ENCODE assay signal across 23 cellular contexts in the genomic region with DNA sequence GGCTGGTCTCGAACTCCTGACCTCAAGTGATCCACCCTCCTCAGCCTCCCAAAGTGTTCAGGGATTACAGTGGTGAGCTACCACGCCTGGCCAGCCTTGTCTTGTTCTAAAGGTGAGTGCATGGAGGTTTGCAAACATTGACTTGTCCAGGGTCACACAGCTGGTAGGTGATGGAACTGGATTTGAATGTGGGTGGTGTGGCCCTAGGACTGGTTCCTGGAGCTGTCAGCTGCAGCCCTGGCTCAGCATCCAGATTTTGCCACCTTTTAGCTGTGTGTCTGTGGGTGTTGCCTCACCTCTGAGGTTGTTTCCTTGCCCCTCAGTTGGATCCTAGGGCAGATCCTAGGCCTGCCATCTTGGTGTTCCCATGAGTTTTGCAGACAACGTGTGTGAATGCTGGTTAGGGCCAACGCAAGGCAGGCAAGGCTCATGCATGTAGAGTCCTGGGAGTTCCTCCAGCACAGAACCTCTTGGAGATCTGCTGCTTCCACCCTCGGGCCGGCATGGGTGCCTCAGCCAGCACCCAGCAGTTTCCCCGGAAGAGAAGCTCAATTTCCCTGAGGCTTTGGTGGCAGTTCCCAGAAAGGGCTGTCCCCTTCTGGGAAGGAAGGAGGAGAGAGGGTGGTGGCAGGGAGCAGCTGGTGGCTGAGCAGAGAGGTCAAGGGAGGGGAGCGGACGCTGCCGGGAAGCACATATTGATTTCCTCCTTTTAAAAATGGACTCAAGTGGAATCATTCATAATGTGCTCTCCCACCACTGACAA.
DNase-seq lines count a peak whose midpoint lies in the region; ATAC-seq and TF ChIP-seq lines count a peak whose summit lies in the region.
"Had no signal": no experiment of that assay in that cellular context is flagged by ENCODE, and none has a peak within 500 bp of the region (broad histone marks: within the 10 kb centered on the region; RNA-seq: fewer than 3 reads in every experiment).

No MANE protein-coding gene starts in this region.

- no peak overlapping the region for H2BK20ac ChIP-seq in H9 (ENCODE audit: low read depth, low read length, poor library complexity, severe bottlenecking)

- no peak overlapping the region for H3K4me3 Mint-ChIP-seq in H9
- H3K4me3 Mint-ChIP-seq: activated naive CD8-positive, alpha-beta T cell treated with anti-CD3 and anti-CD28 coated beads, Interleukin-2, amount 50 U/mL, for 24 hours had no signal

- no peak for ATAC-seq in left lobe of liver
- ATAC-seq: activated naive CD8-positive, alpha-beta T cell treated with anti-CD3 and anti-CD28 coated beads, Interleukin-2, amount 50 U/mL, for 24 hours had no signal

- no peak for TF ChIP-seq POLR2A in spleen (IDR thresholded peaks at IDR 0.05)

- no peak overlapping the region for H2BK15ac ChIP-seq in H9 (ENCODE audit: low read depth, low read length)

- H3K79me2 ChIP-seq in H9 (ENCODE audit: insufficient read depth, low read length): no peaks in the 10 kb centered on the region

- H3K4me3 ChIP-seq in spleen: no peak overlapping the region
- H3K4me3 ChIP-seq: ovary, PC-9, SK-N-MC, testis had no signal

- H3K27ac ChIP-seq in H9 (ENCODE audit: insufficient read length, low read depth, low read length): no peak overlapping the region
- peak overlapping the region in 7 of 8 donors; percentile 32 to 76 (median 69) for H3K27ac ChIP-seq in spleen
- H3K27ac ChIP-seq: ovary, PC-9, SK-N-MC, testis had no signal

- peak; percentile 15 for DNase-seq in H9
- peak; percentile 38 for DNase-seq in activated CD8-positive, alpha-beta memory T cell treated with anti-CD3 and anti-CD28 coated beads for 24 hours
- DNase-seq in left lobe of liver (ENCODE audit: low spot score): peak; percentile 33
- DNase-seq in spleen: peak; percentile 73
- no peak for DNase-seq in NCI-H524 treated with DMSO at 0.1 percent for 48 hours (lab: John Stamatoyannopoulos, UW)
- DNase-seq in GM19240 (ENCODE audit: insufficient read length, low spot score): no peak
- no peak for DNase-seq in Kasumi-1 (lab: John Stamatoyannopoulos, UW)
- no peak for DNase-seq in medulla oblongata (ENCODE audit: extremely low spot score)
- DNase-seq: activated CD4-positive, alpha-beta T cell treated with anti-CD3 and anti-CD28 coated beads for 4 hours; activated naive CD8-positive, alpha-beta T cell treated with anti-CD3 and anti-CD28 coated beads, Interleukin-2, amount 50 U/mL, for 24 hours; AML-193; effector CD4-positive, alpha-beta T cell; hippocampal formation; KG1; kidney; NCI-H1105; NCI-H2107; NCI-H748 treated with DMSO at 0.1 percent for 48 hours; PC-9; stimulated activated CD4-positive, alpha-beta T cell treated with anti-CD3 and anti-CD28 coated beads, Interleukin-4, amount 100 ng/mL, for 24 hours had no signal

- TF ChIP-seq CTCF in H9 (conservative IDR thresholded peaks at IDR 0.05) (no peak), spleen (IDR thresholded peaks at IDR 0.05 in 8 of 11, conservative IDR thresholded peaks at IDR 0.05 in 3 of 11) (no peak)

- H2BK5ac ChIP-seq in H9 (ENCODE audit: insufficient read length, low read length): no peak overlapping the region

- H3K4me2 ChIP-seq in H9 (ENCODE audit: insufficient read depth, insufficient read length, low read length): no peak overlapping the region
- H3K4me2 ChIP-seq: PC-9 had no signal

- peak overlapping the region in 1 of 3 experiments; percentile 82; a peak in 2 of 7 replicates for H3K27ac Mint-ChIP-seq in H9
- H3K27ac Mint-ChIP-seq: activated naive CD8-positive, alpha-beta T cell treated with anti-CD3 and anti-CD28 coated beads, Interleukin-2, amount 50 U/mL, for 24 hours had no signal

- H3K9me3 Mint-ChIP-seq in H9: no peaks in the 10 kb centered on the region
- H3K9me3 Mint-ChIP-seq: activated naive CD8-positive, alpha-beta T cell treated with anti-CD3 and anti-CD28 coated beads, Interleukin-2, amount 50 U/mL, for 24 hours had no signal

- H3K4me1 Mint-ChIP-seq in H9: peaks cover 23 to 24% of the 10 kb centered on the region in 2 experiments

- H4K20me1 ChIP-seq in H9 (ENCODE audit: control insufficient read depth, insufficient read depth, insufficient read length): no peaks in the 10 kb centered on the region

- no peak overlapping the region for H2AFZ ChIP-seq in H9 (ENCODE audit: low read length)
- H2AFZ ChIP-seq: PC-9 had no signal

- H3K56ac ChIP-seq in H9 (ENCODE audit: insufficient read length, low read depth, low read length): no peak overlapping the region

- no peak overlapping the region for H4K91ac ChIP-seq in H9 (ENCODE audit: insufficient read length, low read depth, low read length)

- peaks cover 3% of the 10 kb centered on the region; the same call in 1 of the 2 replicates for H3K4me1 ChIP-seq in H9 (ENCODE audit: insufficient read depth, low read length)
- peaks cover 21 to 84% (median 53%) of the 10 kb centered on the region in 6 donors for H3K4me1 ChIP-seq in spleen

- no peaks in the 10 kb centered on the region for H3K27me3 ChIP-seq in H9 (ENCODE audit: insufficient read depth, low read length)
- peaks cover 0 to 3% (median 0%) of the 10 kb centered on the region in 7 donors for H3K27me3 ChIP-seq in spleen (replicated peaks in 1 of 7)
- H3K27me3 ChIP-seq: ovary, testis had no signal

- H3K4ac ChIP-seq in H9 (ENCODE audit: low read depth, low read length): no peak overlapping the region

- H3K18ac ChIP-seq in H9 (ENCODE audit: insufficient read length, low read depth, low read length): no peak overlapping the region

- H3K23ac ChIP-seq in H9 (ENCODE audit: insufficient read length, low read depth, low read length): no peak overlapping the region

- H3K9me3 ChIP-seq in H9 (ENCODE audit: control insufficient read depth, low read depth, low read length): no peaks in the 10 kb centered on the region
- no peaks in the 10 kb centered on the region for H3K9me3 ChIP-seq in spleen
- H3K9me3 ChIP-seq: ovary, testis had no signal

- no CpG with 5 or more reads among the region's 10 CpGs for WGBS in H9 (ENCODE audit: extremely low coverage, insufficient read length, low lambda C conversion rate)
- 40 to 81% (median 71%) methylated on average over 7 to 10 of the region's 10 CpGs for WGBS in spleen, 5 donors

- no peak overlapping the region for H3T11ph ChIP-seq in H9 (ENCODE audit: low read length)

- H4K5ac ChIP-seq in H9 (ENCODE audit: insufficient read length, low read depth, low read length): no peak overlapping the region

- intact Hi-C loops in spleen (cut with DNase I; ENCODE audit: low total_unique reads): no loop called here

- no peak overlapping the region for H2BK120ac ChIP-seq in H9 (ENCODE audit: low read depth, low read length, poor library complexity, severe bottlenecking)

- H3K36me3 Mint-ChIP-seq in H9 (ENCODE audit: insufficient read depth in 1 of 3, low read depth in 3 of 3): no peaks in the 10 kb centered on the region

- H2AK5ac ChIP-seq in H9 (ENCODE audit: insufficient read length, low read length): no peak overlapping the region

- no peak overlapping the region for H4K8ac ChIP-seq in H9 (replicated peaks; ENCODE audit: insufficient read length, low read depth, low read length)

- no peaks in the 10 kb centered on the region for H3K23me2 ChIP-seq in H9 (ENCODE audit: insufficient read length, low read depth, low read length, poor library complexity, severe bottlenecking)

- no peak overlapping the region for H3K9ac ChIP-seq in H9 (ENCODE audit: extremely low read depth, insufficient read length, low read length)

- H3K27me3 Mint-ChIP-seq in H9 (ENCODE audit: low read depth): 0 out of 2 replicates have a peak, but pooled peaks cover 1% of the 10 kb centered on the region
- H3K27me3 Mint-ChIP-seq: activated naive CD8-positive, alpha-beta T cell treated with anti-CD3 and anti-CD28 coated beads, Interleukin-2, amount 50 U/mL, for 24 hours had no signal

- no peaks in the 10 kb centered on the region for H3K36me3 ChIP-seq in spleen
- H3K36me3 ChIP-seq: ovary had no signal

- no peaks in the 10 kb centered on the region for H3K79me1 ChIP-seq in H9 (ENCODE audit: insufficient read depth, low read depth, low read length, poor library complexity, severe bottlenecking)

- H2BK12ac ChIP-seq in H9 (ENCODE audit: insufficient read length, low read depth, low read length): no peak overlapping the region

- H3K14ac ChIP-seq in H9 (ENCODE audit: insufficient read depth, low read length): no peak overlapping the region

Comparison
In these comparisons a context has a peak if more than half of its experiments do, and no peak if none do; other contexts are left out.
1. DNase-seq: peak in H9 (single experiment), activated CD8-positive, alpha-beta memory T cell treated with anti-CD3 and anti-CD28 coated beads for 24 hours (single experiment), left lobe of liver (single experiment) and spleen (single experiment); none in NCI-H524 treated with DMSO at 0.1 percent for 48 hours (single experiment), GM19240 (single experiment), Kasumi-1 (0 of 2) and medulla oblongata (single experiment).